4 cellular contexts compared by ENCODE assay signal in the genomic region with DNA sequence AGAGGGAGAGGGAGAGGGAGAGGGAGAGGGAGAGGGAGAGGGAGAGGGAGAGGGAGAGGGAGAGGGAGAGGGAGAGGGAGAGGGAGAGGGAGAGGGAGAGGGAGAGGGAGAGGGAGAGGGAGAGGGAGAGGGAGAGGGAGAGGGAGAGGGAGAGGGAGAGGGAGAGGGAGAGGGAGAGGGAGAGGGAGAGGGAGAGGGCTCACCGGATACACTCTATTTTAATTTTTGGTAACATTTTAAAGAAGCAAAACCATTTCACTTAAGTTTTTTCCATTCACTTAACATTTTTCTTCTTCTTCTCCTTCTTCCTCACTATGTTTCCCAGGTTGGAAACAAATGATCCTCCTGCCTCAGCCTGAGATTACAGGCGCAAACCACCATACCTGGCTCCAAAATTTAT. TPM values are rescaled to one million over a fixed set of nuclear protein-coding genes. Genes with fewer than 3 reads are reported as not detected.
"Had no signal": no experiment of that assay in that cellular context is flagged by ENCODE, and none has a peak within 500 bp of the region (broad histone marks: within the 10 kb centered on the region; RNA-seq: fewer than 3 reads in every experiment).

No MANE protein-coding gene starts in this region.

RNA-seq across cellular contexts. Expression of a gene that starts 17.2 kb away (rescaled TPM):
- total RNA-seq: left ventricle myocardium inferior, left ventricle myocardium superior, mononuclear cell had no signal
- polyA plus RNA-seq: immature natural killer cell had no signal
